ENCODE assay signal across 8 cellular contexts in genomic region chr6:90219168-90219985, GRCh38.
DNase-seq lines count a peak whose midpoint lies in the region; ATAC-seq lines count a peak whose summit lies in the region.

No MANE protein-coding gene starts in this region.

- H3K9me3 Mint-ChIP-seq in activated CD8-positive, alpha-beta T cell treated with anti-CD3 and anti-CD28 coated beads, Interleukin-2, amount 10 ng/mL, durations not matched to agents 7 days and 5 days (ENCODE audit: insufficient read depth) = peaks cover 13% of the 10 kb centered on the region

- peak; percentile 48 for ATAC-seq in activated CD8-positive, alpha-beta T cell treated with anti-CD3 and anti-CD28 coated beads, Interleukin-2, amount 10 ng/mL, durations not matched to agents 7 days and 5 days
- ATAC-seq in right cardiac atrium (peak; percentile 46 to 80), GM21619 (IDR thresholded peaks at IDR 0.05; ENCODE audit: unreplicated experiment) (no peak), HG02763 (IDR thresholded peaks at IDR 0.05; ENCODE audit: unreplicated experiment) (no peak)

- no peak overlapping the region for H3K4me3 Mint-ChIP-seq in activated CD8-positive, alpha-beta T cell treated with anti-CD3 and anti-CD28 coated beads, Interleukin-2, amount 10 ng/mL, durations not matched to agents 7 days and 5 days

- peaks cover 10% of the 10 kb centered on the region for H3K4me1 ChIP-seq in right cardiac atrium (ENCODE audit: control insufficient read depth, insufficient read depth, low read length)
- peaks cover 25% of the 10 kb centered on the region for H3K4me1 ChIP-seq in skeletal muscle satellite cell (ENCODE audit: control insufficient read depth, insufficient read depth, low read length)

- WGBS in right cardiac atrium = 38% methylated on average over 14 of the region's 14 CpGs

- POLR2A ChIA-PET in activated CD8-positive, alpha-beta T cell treated with anti-CD3 and anti-CD28 coated beads, Interleukin-2, amount 10 ng/mL, durations not matched to agents 7 days and 5 days (lab: Charles Lee) = interaction anchor here (0.7 to 2.8 kb wide), 19 partner anchors 10 to 272 kb away, joined by 3 to 37 read pairs (median 4); no protein-coding TSS in a partner anchor

- H3K4me2 ChIP-seq in skeletal muscle satellite cell (ENCODE audit: low read length) = peak overlapping the region; percentile 77

- H3K9ac ChIP-seq in skeletal muscle satellite cell (ENCODE audit: low read depth, low read length) = peak overlapping the region; percentile 83

- H3K27me3 ChIP-seq in MG63 (no peaks in the 10 kb centered on the region), right cardiac atrium (ENCODE audit: control insufficient read depth, insufficient read depth) (no peaks in the 10 kb centered on the region), skeletal muscle satellite cell (ENCODE audit: control insufficient read depth, insufficient read depth, low read length) (no peaks in the 10 kb centered on the region)

- H3K4me1 Mint-ChIP-seq in activated CD8-positive, alpha-beta T cell treated with anti-CD3 and anti-CD28 coated beads, Interleukin-2, amount 10 ng/mL, durations not matched to agents 7 days and 5 days (ENCODE audit: low read depth) = peaks cover 14% of the 10 kb centered on the region

- H3K9me3 ChIP-seq in MG63 (no peaks in the 10 kb centered on the region; the same call in 1 of the 2 replicates), right cardiac atrium (ENCODE audit: control insufficient read depth, low read length) (no peaks in the 10 kb centered on the region), skeletal muscle satellite cell (replicated peaks; ENCODE audit: low read length) (no peaks in the 10 kb centered on the region)

- H3K36me3 ChIP-seq in MG63 = no peaks in the 10 kb centered on the region
- H3K36me3 ChIP-seq in skeletal muscle satellite cell (ENCODE audit: insufficient read depth, low read length) = no peaks in the 10 kb centered on the region

- peak; percentile 98 for DNase-seq in DMS 273 treated with DMSO at 0.1 percent for 48 hours (lab: John Stamatoyannopoulos, UW)
- DNase-seq in MG63 = peak; percentile 79
- peak; percentile 48 for DNase-seq in activated CD8-positive, alpha-beta T cell treated with anti-CD3 and anti-CD28 coated beads, Interleukin-2, amount 10 ng/mL, durations not matched to agents 7 days and 5 days
- peak in 2 of 3 donors; percentile 40 to 59 for DNase-seq in right cardiac atrium
- no peak for DNase-seq in central memory CD4-positive, alpha-beta T cell

- CTCF ChIA-PET in activated CD8-positive, alpha-beta T cell treated with anti-CD3 and anti-CD28 coated beads, Interleukin-2, amount 10 ng/mL, durations not matched to agents 7 days and 5 days (lab: Charles Lee) = interaction anchor here (1.0 to 4.0 kb wide), 22 partner anchors 10 to 259 kb away, joined by 3 to 26 read pairs (median 5); no protein-coding TSS in a partner anchor

- H3K27ac Mint-ChIP-seq in activated CD8-positive, alpha-beta T cell treated with anti-CD3 and anti-CD28 coated beads, Interleukin-2, amount 10 ng/mL, durations not matched to agents 7 days and 5 days = no peak overlapping the region

- peak overlapping the region; percentile 90 for H3K27ac ChIP-seq in right cardiac atrium (ENCODE audit: low read length)

- H3K27me3 Mint-ChIP-seq in activated CD8-positive, alpha-beta T cell treated with anti-CD3 and anti-CD28 coated beads, Interleukin-2, amount 10 ng/mL, durations not matched to agents 7 days and 5 days (ENCODE audit: low read depth) = no peaks in the 10 kb centered on the region

- H3K36me3 Mint-ChIP-seq in activated CD8-positive, alpha-beta T cell treated with anti-CD3 and anti-CD28 coated beads, Interleukin-2, amount 10 ng/mL, durations not matched to agents 7 days and 5 days (ENCODE audit: low read depth) = peaks cover 32% of the 10 kb centered on the region

- H3K4me3 ChIP-seq in MG63 (no peak overlapping the region), right cardiac atrium (ENCODE audit: low read length) (peak overlapping the region; percentile 54), skeletal muscle satellite cell (ENCODE audit: low read length) (peak overlapping the region; percentile 58)

- intact Hi-C loops in right cardiac atrium (cut with DNase I) = loop anchor here in 1 of 4 donors (10.0 kb wide), 1 partner anchor 65 kb away; no protein-coding TSS in a partner anchor

Comparison
In these comparisons a context has a peak if more than half of its experiments do, and no peak if none do; other contexts are left out.
1. ATAC-seq: peak in activated CD8-positive, alpha-beta T cell treated with anti-CD3 and anti-CD28 coated beads, Interleukin-2, amount 10 ng/mL, durations not matched to agents 7 days and 5 days (single experiment) and right cardiac atrium (2 of 2); none in GM21619 (single experiment) and HG02763 (single experiment).